Comparison of ENCODE assay signal across 9 cellular contexts in the genomic region with DNA sequence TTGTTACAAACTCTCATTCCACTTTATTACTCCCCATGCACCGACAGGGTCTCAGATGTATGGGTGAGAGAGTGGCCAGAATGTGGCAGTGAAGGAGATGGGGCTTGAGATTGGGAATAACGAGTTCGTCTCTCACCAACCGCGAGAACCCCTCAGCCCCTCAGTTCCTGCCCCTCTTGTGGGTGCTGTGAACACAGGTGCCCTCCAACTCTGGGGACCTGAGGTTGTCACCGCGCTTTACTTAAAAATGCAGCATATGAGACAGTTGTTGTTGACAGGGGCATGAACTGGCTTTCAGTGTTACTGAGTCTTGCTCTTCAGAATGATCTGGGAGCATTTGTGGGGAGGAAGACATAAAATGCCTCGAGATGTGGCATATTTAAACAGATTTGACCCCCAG.
"Had no signal": no experiment of that assay in that cellular context is flagged by ENCODE, and none has a peak within 500 bp of the region (broad histone marks: within the 10 kb centered on the region; RNA-seq: fewer than 3 reads in every experiment).

No MANE protein-coding gene starts in this region.

- H3K4me3 Mint-ChIP-seq: GM23338, HFFc6 had no signal

- FAIRE-seq: H54 had no signal

- H3K9ac ChIP-seq: GM23248 had no signal

- H2AFZ ChIP-seq: GM23248, GM23338 had no signal

- H3K27ac ChIP-seq: GM23248 had no signal

- DNase-seq: GM23248, GOT3, H7, HCEC 1CT, HFFc6 had no signal

- H3K4me3 ChIP-seq: GM23248, GM23338, HAP-1 had no signal

- H3K27ac Mint-ChIP-seq: GM23338, HFFc6 had no signal

- ATAC-seq: GM23338, HCT116 had no signal

- H3K4me2 ChIP-seq: GM23338 had no signal

- H3K36me3 ChIP-seq: HAP-1 had no signal
